ENCODE assay signal across 13 cellular contexts in the genomic region with DNA sequence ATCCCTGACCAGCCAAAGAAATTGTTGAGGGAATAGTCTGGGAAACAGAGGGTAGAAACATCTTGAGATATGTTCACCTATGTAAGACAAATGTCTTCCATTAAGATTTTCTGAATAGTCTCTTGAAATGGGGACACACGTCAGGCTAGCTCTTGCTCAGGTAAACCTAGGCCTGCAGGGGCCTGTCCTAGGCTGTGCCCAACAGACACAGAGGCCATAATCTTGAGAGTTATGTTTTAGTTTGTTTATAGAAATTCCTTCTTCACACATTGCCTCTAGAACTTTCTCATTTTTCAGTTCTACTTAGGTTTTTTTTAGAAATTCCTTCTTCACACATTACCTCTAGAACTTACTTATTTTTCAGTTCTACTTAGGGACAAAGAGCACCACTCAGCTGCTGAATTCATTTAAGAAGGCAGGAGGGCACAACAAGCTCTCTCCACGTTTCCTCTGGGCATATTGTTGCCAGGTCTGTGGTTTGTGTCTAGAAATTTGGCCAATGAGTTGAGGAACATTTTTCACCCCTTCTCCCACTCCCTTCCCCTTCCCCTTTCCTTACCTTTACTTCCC.
DNase-seq lines count a peak whose midpoint lies in the region; ATAC-seq, FAIRE-seq and TF ChIP-seq lines count a peak whose summit lies in the region.
"Had no signal": no experiment of that assay in that cellular context is flagged by ENCODE, and none has a peak within 500 bp of the region (broad histone marks: within the 10 kb centered on the region; RNA-seq: fewer than 3 reads in every experiment).

No MANE protein-coding gene starts in this region.

- in situ Hi-C loops in K562 (cut with MboI): loop anchor here (10.0 kb wide), 1 partner anchor 155 kb away; no protein-coding TSS in a partner anchor

- POLR2A ChIA-PET in K562 (lab: Yijun Ruan, JAX): no interaction called here

- FAIRE-seq in GM12891 (lab: Jason Lieb, UNC): peak; percentile 55
- FAIRE-seq in K562 (lab: Jason Lieb, UNC): no peak

- no peak overlapping the region for H3K27ac ChIP-seq in K562 (ENCODE audit: extremely low read depth, low read depth, low read length)
- H3K27ac ChIP-seq in coronary artery: no peak overlapping the region
- H3K27ac ChIP-seq: body of pancreas had no signal

- CTCF ChIA-PET in K562 (lab: Yijun Ruan, JAX; ENCODE audit: low intra/inter-chr PET ratio): no interaction called here

- no peaks in the 10 kb centered on the region for H3K79me2 ChIP-seq in K562 (ENCODE audit: control insufficient read depth, insufficient read depth, low read length)

- H3K4me2 ChIP-seq in K562 (ENCODE audit: insufficient read depth, low read length): no peak overlapping the region

- no peak for TF ChIP-seq EP300 in K562 (IDR thresholded peaks at IDR 0.05; ENCODE audit: low read length)

- TF ChIP-seq RAD21 in K562 (CRISPR knock-in tag; conservative IDR thresholded peaks at IDR 0.05 in 1 of 2, IDR thresholded peaks at IDR 0.05 in 1 of 2): no peak

- no peaks in the 10 kb centered on the region for H3K4me1 ChIP-seq in K562 (replicated peaks in 1 of 2; ENCODE audit: control insufficient read depth in 2 of 2, insufficient read depth in 2 of 2, low read length in 2 of 2)

- peak overlapping the region; percentile 28; the same call in 1 of the 2 replicates for H2AFZ ChIP-seq in K562 (ENCODE audit: low read depth, low read length)

- TF ChIP-seq CTCF in K562 (IDR thresholded peaks at IDR 0.05 in 2 of 3, conservative IDR thresholded peaks at IDR 0.05 in 1 of 3; ENCODE audit: insufficient read depth in 2 of 3, low read depth in 1 of 3, low read length in 3 of 3) (no peak), coronary artery (IDR thresholded peaks at IDR 0.05) (no peak)

- no peaks in the 10 kb centered on the region for H3K36me3 ChIP-seq in K562 (ENCODE audit: control insufficient read depth, insufficient read depth, low read length)

- no peaks in the 10 kb centered on the region for H3K9me1 ChIP-seq in K562 (ENCODE audit: control insufficient read depth, insufficient read depth, low read length)

- intact Hi-C loops in K562 (cut with micrococcal nuclease): no loop called here

- ATAC-seq in GM21381 (IDR thresholded peaks at IDR 0.05; ENCODE audit: unreplicated experiment): peak; percentile 68
- ATAC-seq in HG02973 (IDR thresholded peaks at IDR 0.05; ENCODE audit: unreplicated experiment): peak; percentile 57
- ATAC-seq in K562: peak; percentile 56; the same call in 2 of the 3 replicates
- ATAC-seq in HG03025 (IDR thresholded peaks at IDR 0.05; ENCODE audit: low FRiP score, unreplicated experiment): no peak
- ATAC-seq: body of pancreas had no signal

- no peak overlapping the region for H3K9ac ChIP-seq in K562 (ENCODE audit: insufficient read depth in 1 of 2, low read depth in 2 of 2, low read length in 2 of 2)

- H3K4me3 ChIP-seq in K562: no peak overlapping the region
- H3K4me3 ChIP-seq in coronary artery: no peak overlapping the region
- H3K4me3 ChIP-seq: body of pancreas had no signal

- TF ChIP-seq POLR2A in GM12891 (IDR thresholded peaks at IDR 0.05; ENCODE audit: low read depth, low read length) (no peak), K562 (conservative IDR thresholded peaks at IDR 0.05) (no peak)

- DNase-seq in GM12891 (ENCODE audit: insufficient read length, low spot score) (no peak), K562 (ENCODE audit: extremely low read depth in 1 of 4, low spot score in 3 of 4) (no peak), NOMO-1 (lab: John Stamatoyannopoulos, UW; ENCODE audit: unreplicated experiment in 2 of 2) (no peak), DMS79 treated with DMSO at 0.1 percent for 48 hours (lab: John Stamatoyannopoulos, UW) (no peak), coronary artery (ENCODE audit: low spot score) (no peak)
- DNase-seq: activated effector memory CD4-positive, alpha-beta T cell treated with anti-CD3 and anti-CD28 coated beads, Interleukin-2, amount 50 U/mL, for 16 hours; body of pancreas; effector CD8-positive, alpha-beta T cell; foreskin fibroblast; NCI-H2029 had no signal

- no TSS peak for BruUV-seq in K562 (replicated peaks; lab: Mats Ljungman, UMichigan)

- no peaks in the 10 kb centered on the region for H3K27me3 ChIP-seq in K562 (ENCODE audit: control insufficient read depth in 2 of 2, insufficient read depth in 2 of 2, low read length in 2 of 2)
- H3K27me3 ChIP-seq: body of pancreas had no signal

- WGBS in K562 (ENCODE audit: insufficient coverage, low coverage, missing lambda C conversion rate): 30% methylated on average over 2 of the region's 2 CpGs

- H4K20me1 ChIP-seq in K562 (replicated peaks; ENCODE audit: control insufficient read depth, insufficient read depth, low read length): no peaks in the 10 kb centered on the region

- no peaks in the 10 kb centered on the region for H3K9me3 ChIP-seq in K562 (replicated peaks; ENCODE audit: control insufficient read depth, insufficient read depth, low read depth, low read length)
- H3K9me3 ChIP-seq: body of pancreas had no signal

TF ChIP-seq in GM12891, 5 proteins besides CTCF, POLR2A, EP300 and RAD21:
- TF ChIP-seq POU2F2 (IDR thresholded peaks at IDR 0.05; ENCODE audit: low read depth, low read length) (no peak), POLR2AphosphoS5 (IDR thresholded peaks at IDR 0.05; ENCODE audit: low read depth, low read length) (no peak), TAF1 (IDR thresholded peaks at IDR 0.05; ENCODE audit: low read depth, low read length) (no peak), SPI1 (IDR thresholded peaks at IDR 0.05; ENCODE audit: low read depth, low read length) (no peak), PAX5 (IDR thresholded peaks at IDR 0.05; ENCODE audit: insufficient read depth, low read length, severe bottlenecking) (no peak)

TF ChIP-seq in K562, 482 proteins besides CTCF, POLR2A, EP300 and RAD21:
- TF ChIP-seq, protein P1, sequence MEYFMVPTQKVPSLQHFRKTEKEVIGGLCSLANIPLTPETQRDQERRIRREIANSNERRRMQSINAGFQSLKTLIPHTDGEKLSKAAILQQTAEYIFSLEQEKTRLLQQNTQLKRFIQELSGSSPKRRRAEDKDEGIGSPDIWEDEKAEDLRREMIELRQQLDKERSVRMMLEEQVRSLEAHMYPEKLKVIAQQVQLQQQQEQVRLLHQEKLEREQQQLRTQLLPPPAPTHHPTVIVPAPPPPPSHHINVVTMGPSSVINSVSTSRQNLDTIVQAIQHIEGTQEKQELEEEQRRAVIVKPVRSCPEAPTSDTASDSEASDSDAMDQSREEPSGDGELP (CRISPR knock-in tag; IDR thresholded peaks at IDR 0.05; ENCODE audit: borderline replicate concordance): no peak
- TF ChIP-seq, protein P2, sequence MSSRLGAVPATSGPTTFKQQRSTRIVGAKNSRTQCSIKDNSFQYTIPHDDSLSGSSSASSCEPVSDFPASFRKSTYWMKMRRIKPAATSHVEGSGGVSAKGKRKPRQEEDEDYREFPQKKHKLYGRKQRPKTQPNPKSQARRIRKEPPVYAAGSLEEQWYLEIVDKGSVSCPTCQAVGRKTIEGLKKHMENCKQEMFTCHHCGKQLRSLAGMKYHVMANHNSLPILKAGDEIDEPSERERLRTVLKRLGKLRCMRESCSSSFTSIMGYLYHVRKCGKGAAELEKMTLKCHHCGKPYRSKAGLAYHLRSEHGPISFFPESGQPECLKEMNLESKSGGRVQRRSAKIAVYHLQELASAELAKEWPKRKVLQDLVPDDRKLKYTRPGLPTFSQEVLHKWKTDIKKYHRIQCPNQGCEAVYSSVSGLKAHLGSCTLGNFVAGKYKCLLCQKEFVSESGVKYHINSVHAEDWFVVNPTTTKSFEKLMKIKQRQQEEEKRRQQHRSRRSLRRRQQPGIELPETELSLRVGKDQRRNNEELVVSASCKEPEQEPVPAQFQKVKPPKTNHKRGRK (tag; IDR thresholded peaks at IDR 0.05): peak; percentile 57; the same call in 1 of the 2 replicates
TF ChIP-seq in K562: peak in this region for 1.
